In genomic region chr11:65419773-65420481, GRCh38 we compare ENCODE assay signal across 8 cellular contexts. TPM values are rescaled to one million over a fixed set of nuclear protein-coding genes. Genes with fewer than 3 reads are reported as not detected.
A peak's percentile ranks its signal among the peaks of the same experiment; 100 is the strongest.
DNase-seq lines count a peak whose midpoint lies in the region; ATAC-seq and TF ChIP-seq lines count a peak whose summit lies in the region.

No MANE protein-coding gene starts in this region.

- 1 to 3% methylated on average over 6 of the region's 6 CpGs for WGBS in body of pancreas, 2 donors

- DNase-seq in DMS 273 (lab: John Stamatoyannopoulos, UW; ENCODE audit: unreplicated experiment) (peak; percentile 90), KG1 (lab: John Stamatoyannopoulos, UW) (peak; percentile 70), body of pancreas (peak; percentile 93 to 98 (median 96)), hippocampal formation (lab: John Stamatoyannopoulos, UW) (peak; percentile 82 to 95), renal cortical epithelial cell (ENCODE audit: low read depth) (peak; percentile 96)

- TF ChIP-seq POLR2A in body of pancreas (IDR thresholded peaks at IDR 0.05) = no peak

- intact Hi-C loops in body of pancreas (cut with DNase I) = loop anchor here (10.0 kb wide), 2 partner anchors 45 to 95 kb away; no protein-coding TSS in a partner anchor

- ATAC-seq in body of pancreas (peak; percentile 35), HG03460 (IDR thresholded peaks at IDR 0.05; ENCODE audit: unreplicated experiment) (no peak), HG03159 (IDR thresholded peaks at IDR 0.05; ENCODE audit: unreplicated experiment) (no peak)

- H3K9ac ChIP-seq in SU-DHL-6 (ENCODE audit: low read length) = peak overlapping the region; percentile 99

- no peaks in the 10 kb centered on the region for H3K36me3 ChIP-seq in SU-DHL-6 (ENCODE audit: low read length)
- H3K36me3 ChIP-seq in body of pancreas (replicated peaks in 1 of 2; ENCODE audit: insufficient read depth in 1 of 2, low read depth in 2 of 2) = no peaks in the 10 kb centered on the region

- H3K9me3 ChIP-seq in SU-DHL-6 (ENCODE audit: insufficient read depth, low read length) (no peaks in the 10 kb centered on the region), body of pancreas (no peaks in the 10 kb centered on the region)

- peaks cover 57% of the 10 kb centered on the region for H3K4me1 ChIP-seq in body of pancreas

- H4K20me1 ChIP-seq in SU-DHL-6 (ENCODE audit: low read depth, low read length) = no peaks in the 10 kb centered on the region

- H3K4me3 ChIP-seq in SU-DHL-6 (ENCODE audit: insufficient read depth, low read length, poor library complexity, severe bottlenecking) (peak overlapping the region; percentile 47), body of pancreas (no peak overlapping the region)

- peaks cover 75% of the 10 kb centered on the region for H3F3A ChIP-seq in SU-DHL-6 (ENCODE audit: insufficient read depth)

- H3K27me3 ChIP-seq in SU-DHL-6 (ENCODE audit: low read length) (no peaks in the 10 kb centered on the region), body of pancreas (no peaks in the 10 kb centered on the region)

- H3K9me2 ChIP-seq in SU-DHL-6 (replicated peaks; ENCODE audit: insufficient read depth, low read length) = no peaks in the 10 kb centered on the region

- peaks cover 33% of the 10 kb centered on the region for H3K79me2 ChIP-seq in SU-DHL-6 (ENCODE audit: insufficient read depth, low read length)

- H3K27ac ChIP-seq in SU-DHL-6 (ENCODE audit: low read depth, low read length) = peak overlapping the region; percentile 98
- peak overlapping the region; percentile 98 to 100 (median 100) for H3K27ac ChIP-seq in body of pancreas

- TF ChIP-seq CTCF in SU-DHL-6 (IDR thresholded peaks at IDR 0.05; ENCODE audit: insufficient read depth, low read length, poor library complexity, severe bottlenecking) (no peak), body of pancreas (IDR thresholded peaks at IDR 0.05) (no peak)

- no peak overlapping the region for H2AFZ ChIP-seq in SU-DHL-6 (ENCODE audit: low read depth, low read length, severe bottlenecking)

- H3K4me2 ChIP-seq in SU-DHL-6 (ENCODE audit: low read depth, low read length, poor library complexity, severe bottlenecking) = peak overlapping the region; percentile 98

RNA-seq across cellular contexts. Expression of gene NEAT1, which starts 2.7 kb away (rescaled TPM):
- total RNA-seq in body of pancreas = 100 to 1,000 TPM; 376 to 539 TPM
- total RNA-seq in renal cortical epithelial cell = 17.4 and 141 TPM in 2 replicates

RNA-seq across cellular contexts. Expression of gene FRMD8, which starts 33.5 kb away (rescaled TPM):
- total RNA-seq in body of pancreas (10 to 100 TPM; 20.0 to 46.8 TPM), renal cortical epithelial cell (67.5 and 89.6 TPM in 2 replicates)

RNA-seq across cellular contexts. Expression of gene SLC25A45, which starts 37.5 kb away (rescaled TPM):
- 10 to 100 TPM; 52.4 to 67.2 TPM for total RNA-seq in body of pancreas
- 0.52 and 0.65 TPM in 2 replicates for total RNA-seq in renal cortical epithelial cell

Comparison
In these comparisons a context has a peak if more than half of its experiments do, and no peak if none do; other contexts are left out.
1. RNA of gene SLC25A45, which starts 37.5 kb away (total RNA-seq): 52.4 to 67.2 TPM in body of pancreas; 0.52 to 0.65 TPM in renal cortical epithelial cell; every median in the first group is over 10 times any median in the second.
2. Peak in every context shown above with its lines, with median percentiles within 50 percentile points of each other: DNase-seq.